1 cellular context compared by ENCODE assay signal in genomic region chr2:210561482-210561881, GRCh38.
TF ChIP-seq lines count a peak whose summit lies in the region.

No MANE protein-coding gene starts in this region.

TF ChIP-seq in GM23338, 12 proteins besides CTCF, POLR2A, EP300 and RAD21:
- TF ChIP-seq, protein P1, sequence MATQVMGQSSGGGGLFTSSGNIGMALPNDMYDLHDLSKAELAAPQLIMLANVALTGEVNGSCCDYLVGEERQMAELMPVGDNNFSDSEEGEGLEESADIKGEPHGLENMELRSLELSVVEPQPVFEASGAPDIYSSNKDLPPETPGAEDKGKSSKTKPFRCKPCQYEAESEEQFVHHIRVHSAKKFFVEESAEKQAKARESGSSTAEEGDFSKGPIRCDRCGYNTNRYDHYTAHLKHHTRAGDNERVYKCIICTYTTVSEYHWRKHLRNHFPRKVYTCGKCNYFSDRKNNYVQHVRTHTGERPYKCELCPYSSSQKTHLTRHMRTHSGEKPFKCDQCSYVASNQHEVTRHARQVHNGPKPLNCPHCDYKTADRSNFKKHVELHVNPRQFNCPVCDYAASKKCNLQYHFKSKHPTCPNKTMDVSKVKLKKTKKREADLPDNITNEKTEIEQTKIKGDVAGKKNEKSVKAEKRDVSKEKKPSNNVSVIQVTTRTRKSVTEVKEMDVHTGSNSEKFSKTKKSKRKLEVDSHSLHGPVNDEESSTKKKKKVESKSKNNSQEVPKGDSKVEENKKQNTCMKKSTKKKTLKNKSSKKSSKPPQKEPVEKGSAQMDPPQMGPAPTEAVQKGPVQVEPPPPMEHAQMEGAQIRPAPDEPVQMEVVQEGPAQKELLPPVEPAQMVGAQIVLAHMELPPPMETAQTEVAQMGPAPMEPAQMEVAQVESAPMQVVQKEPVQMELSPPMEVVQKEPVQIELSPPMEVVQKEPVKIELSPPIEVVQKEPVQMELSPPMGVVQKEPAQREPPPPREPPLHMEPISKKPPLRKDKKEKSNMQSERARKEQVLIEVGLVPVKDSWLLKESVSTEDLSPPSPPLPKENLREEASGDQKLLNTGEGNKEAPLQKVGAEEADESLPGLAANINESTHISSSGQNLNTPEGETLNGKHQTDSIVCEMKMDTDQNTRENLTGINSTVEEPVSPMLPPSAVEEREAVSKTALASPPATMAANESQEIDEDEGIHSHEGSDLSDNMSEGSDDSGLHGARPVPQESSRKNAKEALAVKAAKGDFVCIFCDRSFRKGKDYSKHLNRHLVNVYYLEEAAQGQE (IDR thresholded peaks at IDR 0.05; ENCODE audit: unreplicated experiment): no peak
- TF ChIP-seq EZH2phosphoT487 (IDR thresholded peaks at IDR 0.05; ENCODE audit: unreplicated experiment) (no peak), POLR2AphosphoS5 (IDR thresholded peaks at IDR 0.05; ENCODE audit: low read depth) (no peak), ZNF114 (CRISPR knock-in tag; IDR thresholded peaks at IDR 0.05) (no peak), JUNB (IDR thresholded peaks at IDR 0.05; ENCODE audit: unreplicated experiment) (no peak), CREB1 (CRISPR knock-in tag; IDR thresholded peaks at IDR 0.05; ENCODE audit: low read depth) (no peak), ZNF331 (CRISPR knock-in tag; IDR thresholded peaks at IDR 0.05; ENCODE audit: low read depth) (no peak), NANOG (IDR thresholded peaks at IDR 0.05; ENCODE audit: borderline replicate concordance) (no peak), EZH2 (IDR thresholded peaks at IDR 0.05; ENCODE audit: low read depth, unreplicated experiment) (no peak), ETS1 (IDR thresholded peaks at IDR 0.05) (no peak), STAT1 (IDR thresholded peaks at IDR 0.05; ENCODE audit: unreplicated experiment) (no peak)
- TF ChIP-seq, protein P2, sequence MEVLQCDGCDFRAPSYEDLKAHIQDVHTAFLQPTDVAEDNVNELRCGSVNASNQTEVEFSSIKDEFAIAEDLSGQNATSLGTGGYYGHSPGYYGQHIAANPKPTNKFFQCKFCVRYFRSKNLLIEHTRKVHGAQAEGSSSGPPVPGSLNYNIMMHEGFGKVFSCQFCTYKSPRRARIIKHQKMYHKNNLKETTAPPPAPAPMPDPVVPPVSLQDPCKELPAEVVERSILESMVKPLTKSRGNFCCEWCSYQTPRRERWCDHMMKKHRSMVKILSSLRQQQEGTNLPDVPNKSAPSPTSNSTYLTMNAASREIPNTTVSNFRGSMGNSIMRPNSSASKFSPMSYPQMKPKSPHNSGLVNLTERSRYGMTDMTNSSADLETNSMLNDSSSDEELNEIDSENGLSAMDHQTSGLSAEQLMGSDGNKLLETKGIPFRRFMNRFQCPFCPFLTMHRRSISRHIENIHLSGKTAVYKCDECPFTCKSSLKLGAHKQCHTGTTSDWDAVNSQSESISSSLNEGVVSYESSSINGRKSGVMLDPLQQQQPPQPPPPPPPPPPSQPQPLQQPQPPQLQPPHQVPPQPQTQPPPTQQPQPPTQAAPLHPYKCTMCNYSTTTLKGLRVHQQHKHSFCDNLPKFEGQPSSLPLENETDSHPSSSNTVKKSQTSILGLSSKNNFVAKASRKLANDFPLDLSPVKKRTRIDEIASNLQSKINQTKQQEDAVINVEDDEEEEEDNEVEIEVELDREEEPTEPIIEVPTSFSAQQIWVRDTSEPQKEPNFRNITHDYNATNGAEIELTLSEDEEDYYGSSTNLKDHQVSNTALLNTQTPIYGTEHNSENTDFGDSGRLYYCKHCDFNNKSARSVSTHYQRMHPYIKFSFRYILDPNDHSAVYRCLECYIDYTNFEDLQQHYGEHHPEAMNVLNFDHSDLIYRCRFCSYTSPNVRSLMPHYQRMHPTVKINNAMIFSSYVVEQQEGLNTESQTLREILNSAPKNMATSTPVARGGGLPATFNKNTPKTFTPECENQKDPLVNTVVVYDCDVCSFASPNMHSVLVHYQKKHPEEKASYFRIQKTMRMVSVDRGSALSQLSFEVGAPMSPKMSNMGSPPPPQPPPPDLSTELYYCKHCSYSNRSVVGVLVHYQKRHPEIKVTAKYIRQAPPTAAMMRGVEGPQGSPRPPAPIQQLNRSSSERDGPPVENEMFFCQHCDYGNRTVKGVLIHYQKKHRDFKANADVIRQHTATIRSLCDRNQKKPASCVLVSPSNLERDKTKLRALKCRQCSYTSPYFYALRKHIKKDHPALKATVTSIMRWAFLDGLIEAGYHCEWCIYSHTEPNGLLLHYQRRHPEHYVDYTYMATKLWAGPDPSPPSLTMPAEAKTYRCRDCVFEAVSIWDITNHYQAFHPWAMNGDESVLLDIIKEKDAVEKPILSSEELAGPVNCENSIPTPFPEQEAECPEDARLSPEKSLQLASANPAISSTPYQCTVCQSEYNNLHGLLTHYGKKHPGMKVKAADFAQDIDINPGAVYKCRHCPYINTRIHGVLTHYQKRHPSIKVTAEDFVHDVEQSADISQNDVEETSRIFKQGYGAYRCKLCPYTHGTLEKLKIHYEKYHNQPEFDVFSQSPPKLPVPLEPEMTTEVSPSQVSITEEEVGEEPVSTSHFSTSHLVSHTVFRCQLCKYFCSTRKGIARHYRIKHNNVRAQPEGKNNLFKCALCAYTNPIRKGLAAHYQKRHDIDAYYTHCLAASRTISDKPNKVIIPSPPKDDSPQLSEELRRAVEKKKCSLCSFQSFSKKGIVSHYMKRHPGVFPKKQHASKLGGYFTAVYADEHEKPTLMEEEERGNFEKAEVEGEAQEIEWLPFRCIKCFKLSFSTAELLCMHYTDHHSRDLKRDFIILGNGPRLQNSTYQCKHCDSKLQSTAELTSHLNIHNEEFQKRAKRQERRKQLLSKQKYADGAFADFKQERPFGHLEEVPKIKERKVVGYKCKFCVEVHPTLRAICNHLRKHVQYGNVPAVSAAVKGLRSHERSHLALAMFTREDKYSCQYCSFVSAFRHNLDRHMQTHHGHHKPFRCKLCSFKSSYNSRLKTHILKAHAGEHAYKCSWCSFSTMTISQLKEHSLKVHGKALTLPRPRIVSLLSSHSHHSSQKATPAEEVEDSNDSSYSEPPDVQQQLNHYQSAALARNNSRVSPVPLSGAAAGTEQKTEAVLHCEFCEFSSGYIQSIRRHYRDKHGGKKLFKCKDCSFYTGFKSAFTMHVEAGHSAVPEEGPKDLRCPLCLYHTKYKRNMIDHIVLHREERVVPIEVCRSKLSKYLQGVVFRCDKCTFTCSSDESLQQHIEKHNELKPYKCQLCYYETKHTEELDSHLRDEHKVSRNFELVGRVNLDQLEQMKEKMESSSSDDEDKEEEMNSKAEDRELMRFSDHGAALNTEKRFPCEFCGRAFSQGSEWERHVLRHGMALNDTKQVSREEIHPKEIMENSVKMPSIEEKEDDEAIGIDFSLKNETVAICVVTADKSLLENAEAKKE (CRISPR knock-in tag; IDR thresholded peaks at IDR 0.05): no peak
